In the genomic region with DNA sequence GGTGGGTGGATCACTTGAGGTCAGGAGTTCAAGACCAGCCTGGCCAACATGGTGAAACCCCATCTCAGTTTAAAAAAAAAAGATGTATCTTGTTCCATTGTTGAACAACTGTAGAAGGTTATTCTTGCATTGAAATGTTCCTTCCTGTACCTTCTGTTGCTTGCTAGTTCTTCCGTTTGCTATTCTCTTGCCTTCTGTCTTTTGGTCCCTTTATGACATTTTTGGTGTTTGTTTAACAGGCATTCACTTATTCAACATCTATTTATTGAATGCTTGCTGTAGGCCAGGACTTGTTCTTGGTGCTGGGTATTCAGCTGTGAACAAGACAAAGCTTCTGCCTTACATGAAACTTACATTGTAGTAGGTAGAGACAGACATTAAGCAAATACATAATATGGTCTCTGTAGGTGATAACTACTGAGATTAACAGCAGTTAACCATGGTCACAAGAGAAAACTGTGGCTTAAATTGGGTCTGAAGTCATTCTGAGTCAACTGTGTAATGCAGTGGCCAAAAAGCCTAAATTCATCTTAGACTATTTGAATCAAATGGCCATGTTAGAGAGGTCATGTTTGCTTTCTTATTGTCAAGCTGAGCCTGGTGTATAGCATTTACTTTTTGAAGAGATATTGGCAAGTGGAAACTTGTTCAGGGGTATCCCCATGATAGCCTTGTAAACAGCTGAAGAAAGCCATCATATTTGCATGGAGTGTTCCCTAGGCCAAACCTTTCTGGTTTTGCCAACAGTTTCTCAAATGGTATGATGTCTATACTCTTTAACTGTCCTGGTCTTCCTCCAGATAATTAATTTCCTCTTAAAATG, we compare ENCODE assay signal across 14 cellular contexts. TPM values are rescaled to one million over a fixed set of nuclear protein-coding genes. Genes with fewer than 3 reads are reported as not detected.
DNase-seq lines count a peak whose midpoint lies in the region; ATAC-seq, FAIRE-seq and TF ChIP-seq lines count a peak whose summit lies in the region.
"Had no signal": no experiment of that assay in that cellular context is flagged by ENCODE, and none has a peak within 500 bp of the region (broad histone marks: within the 10 kb centered on the region; RNA-seq: fewer than 3 reads in every experiment).

No MANE protein-coding gene starts in this region.

- peak; percentile 84 for FAIRE-seq in GM18507 (lab: Jason Lieb, UNC)

- H3K4me3 ChIP-seq in OCI-LY7 (ENCODE audit: low read depth, low read length, poor library complexity, severe bottlenecking) (peak overlapping the region; percentile 29), osteoblast (ENCODE audit: insufficient read depth, low read length) (no peak overlapping the region), sigmoid colon (no peak overlapping the region)
- H3K4me3 ChIP-seq: suprapubic skin had no signal

- TF ChIP-seq EP300 in sigmoid colon (IDR thresholded peaks at IDR 0.05): no peak

- H3K9me3 ChIP-seq in OCI-LY7 (ENCODE audit: low read length) (peaks cover 4% of the 10 kb centered on the region; the same call in 1 of the 2 replicates), osteoblast (ENCODE audit: low read depth, low read length) (no peaks in the 10 kb centered on the region), sigmoid colon (no peaks in the 10 kb centered on the region)
- H3K9me3 ChIP-seq: suprapubic skin had no signal

- BruUV-seq in OCI-LY7 (replicated peaks; lab: Mats Ljungman, UMichigan): no TSS peak

- intact Hi-C loops in OCI-LY7 (cut with micrococcal nuclease; ENCODE audit: unreplicated experiment): no loop called here
- intact Hi-C loops in sigmoid colon (cut with DNase I): no loop called here

- ATAC-seq in GM21381 (IDR thresholded peaks at IDR 0.05; ENCODE audit: unreplicated experiment): peak; percentile 74
- peak; percentile 46 for ATAC-seq in HG03064 (IDR thresholded peaks at IDR 0.05; ENCODE audit: low read depth, unreplicated experiment)

- H4K20me1 ChIP-seq in OCI-LY7 (ENCODE audit: insufficient read depth, low read length): no peaks in the 10 kb centered on the region
- peaks cover 9% of the 10 kb centered on the region for H4K20me1 ChIP-seq in osteoblast (ENCODE audit: insufficient read depth, low read length)

- TF ChIP-seq POLR2A in sigmoid colon (IDR thresholded peaks at IDR 0.05): no peak

- H3K36me3 ChIP-seq in OCI-LY7 (ENCODE audit: insufficient read depth, low read length): peaks cover 9% of the 10 kb centered on the region; the same call in 1 of the 2 replicates
- H3K36me3 ChIP-seq in osteoblast (ENCODE audit: insufficient read depth, low read length): no peaks in the 10 kb centered on the region
- H3K36me3 ChIP-seq in sigmoid colon: no peaks in the 10 kb centered on the region
- H3K36me3 ChIP-seq: suprapubic skin had no signal

- no peak for DNase-seq in GM18507 (ENCODE audit: extremely low spot score, insufficient read length, low read depth)
- DNase-seq in OCI-LY7 (ENCODE audit: low spot score): no peak
- DNase-seq in osteoblast (ENCODE audit: insufficient read length, low spot score, missing footprints): no peak
- no peak for DNase-seq in sigmoid colon
- no peak for DNase-seq in NCI-H446 (lab: John Stamatoyannopoulos, UW)
- no peak for DNase-seq in CD1c-positive myeloid dendritic cell (ENCODE audit: extremely low spot score)
- DNase-seq: activated gamma-delta T cell treated with Interleukin-2 at 50 U/mL for 16 hours; CD4-positive, alpha-beta memory T cell; effector memory CD4-positive, alpha-beta T cell; hippocampal formation; Karpas-422 had no signal

- H3K27ac ChIP-seq in OCI-LY7 (ENCODE audit: low read depth, low read length, poor library complexity, severe bottlenecking) (peak overlapping the region; percentile 52), osteoblast (ENCODE audit: low read depth, low read length) (no peak overlapping the region), sigmoid colon (peak overlapping the region in 2 of 4 donors; percentile 49 to 53)
- H3K27ac ChIP-seq: suprapubic skin had no signal

- POLR2A ChIA-PET in OCI-LY7 (lab: Charles Lee): interaction anchor here (1.0 to 14.8 kb wide), 8 partner anchors 9 to 29 kb away, joined by 3 to 364 read pairs (median 5); no protein-coding TSS in a partner anchor

- TF ChIP-seq CTCF in OCI-LY7 (conservative IDR thresholded peaks at IDR 0.05; ENCODE audit: low read length) (no peak), osteoblast (IDR thresholded peaks at IDR 0.05; ENCODE audit: extremely low read depth, low read depth, low read length) (no peak), sigmoid colon (IDR thresholded peaks at IDR 0.05) (no peak)

- H3K79me2 ChIP-seq in OCI-LY7 (ENCODE audit: insufficient read depth, low read depth, low read length) (peaks cover 88% of the 10 kb centered on the region), osteoblast (ENCODE audit: insufficient read depth, low read length) (peaks cover 35% of the 10 kb centered on the region)

- WGBS in sigmoid colon, 2 donors: 72 to 93% methylated on average over 1 of the region's 1 CpG

- no peaks in the 10 kb centered on the region for H3K9me2 ChIP-seq in OCI-LY7 (ENCODE audit: insufficient read depth, low read length)

- CTCF ChIA-PET in OCI-LY7 (lab: Charles Lee; ENCODE audit: unreplicated experiment): no interaction called here

- H2AFZ ChIP-seq in OCI-LY7 (ENCODE audit: low read length): no peak overlapping the region
- no peak overlapping the region for H2AFZ ChIP-seq in osteoblast (ENCODE audit: low read length)

- peaks cover 67% of the 10 kb centered on the region for H3K4me1 ChIP-seq in OCI-LY7 (ENCODE audit: insufficient read depth, low read length, poor library complexity, severe bottlenecking)
- peaks cover 17% of the 10 kb centered on the region for H3K4me1 ChIP-seq in osteoblast (ENCODE audit: insufficient read depth, low read length)
- peaks cover 0 to 72% (median 68%) of the 10 kb centered on the region in 4 donors for H3K4me1 ChIP-seq in sigmoid colon

- H3K4me2 ChIP-seq in OCI-LY7 (ENCODE audit: low read length) (peak overlapping the region; percentile 47), osteoblast (ENCODE audit: insufficient read depth, low read length) (no peak overlapping the region)

- no peaks in the 10 kb centered on the region for H3K27me3 ChIP-seq in osteoblast (ENCODE audit: insufficient read depth, low read length)
- H3K27me3 ChIP-seq in sigmoid colon: no peaks in the 10 kb centered on the region
- H3K27me3 ChIP-seq: suprapubic skin had no signal

RNA-seq across cellular contexts. Expression of gene GAB1, which starts 35.6 kb away (rescaled TPM):
- 42.6 and 43.5 TPM in 2 replicates for total RNA-seq in OCI-LY7 (2014; rRNA removed; shearing (Covaris generic))
- 99.3 and 106 TPM in 2 replicates for total RNA-seq in OCI-LY7 (2022)
- total RNA-seq in osteoblast: 20.6 and 23.3 TPM in 2 replicates
- 10 to 100 TPM; 44.1 to 71.6 (median 62.4) TPM for total RNA-seq in sigmoid colon
- 10 to 100 TPM; 10.0 to 13.2 (median 11.4) TPM for polyA plus RNA-seq in sigmoid colon
- polyA plus RNA-seq: CD4-positive, alpha-beta memory T cell had no signal
